Comparison of ENCODE assay signal across 28 cellular contexts in the genomic region with DNA sequence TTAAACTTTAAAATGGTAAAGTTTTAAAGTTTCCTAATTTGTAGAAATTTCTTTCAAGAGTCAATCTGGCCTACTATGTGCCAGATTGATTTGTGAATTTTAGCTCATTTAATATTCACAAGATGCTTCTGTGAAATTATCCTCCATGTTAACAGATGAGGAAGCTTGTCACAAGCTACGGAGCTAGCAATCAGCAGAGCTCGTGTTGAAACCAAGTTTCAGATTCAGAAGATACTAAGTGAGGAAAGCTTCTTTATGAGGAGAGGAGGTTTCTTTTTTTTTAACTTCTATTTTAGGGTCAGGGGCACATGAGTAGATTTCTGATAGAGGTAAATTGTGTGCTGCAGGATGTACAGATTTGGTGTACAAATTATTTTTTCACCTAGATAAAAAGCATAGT.
"Had no signal": no experiment of that assay in that cellular context is flagged by ENCODE, and none has a peak within 500 bp of the region (broad histone marks: within the 10 kb centered on the region; RNA-seq: fewer than 3 reads in every experiment).

No MANE protein-coding gene starts in this region.

- H3K4me3 Mint-ChIP-seq: stimulated activated effector memory CD8-positive, alpha-beta T cell treated with anti-CD3 and anti-CD28 coated beads, Interleukin-12 subunit alpha, Interleukin-12 subunit beta, amount 100 ng/mL, for 72 hours; stimulated activated memory B cell treated with anti-CD40 and anti-IgM and Interleukin-4, amounts not matched to agents 10 μg/mL and 1 μg/mL and 100 μg/mL, for 72 hours; stimulated activated naive B cell treated with anti-CD40 and anti-IgM and Interleukin-4, amounts not matched to agents 10 μg/mL and 1 μg/mL and 100 μg/mL, for 72 hours; stimulated activated naive CD8-positive, alpha-beta T cell treated with anti-CD3 and anti-CD28 coated beads, Interleukin-15, amount 100 ng/mL, for 72 hours; stimulated activated naive CD8-positive, alpha-beta T cell treated with anti-CD3 and anti-CD28 coated beads, Interleukin-15, Interleukin-2, amounts not matched to agents 100 ng/mL and 50 ng/mL, for 24 hours; type B pancreatic cell had no signal

- H3K27me3 ChIP-seq: stomach, testis, thyroid gland, tibial artery, tibial nerve, transverse colon, upper lobe of left lung, upper lobe of right lung, uterus, vagina had no signal

- H3K36me3 Mint-ChIP-seq: stimulated activated effector memory CD8-positive, alpha-beta T cell treated with anti-CD3 and anti-CD28 coated beads, Interleukin-12 subunit alpha, Interleukin-12 subunit beta, amount 100 ng/mL, for 72 hours; stimulated activated memory B cell treated with anti-CD40 and anti-IgM and Interleukin-4, amounts not matched to agents 10 μg/mL and 1 μg/mL and 100 μg/mL, for 72 hours; stimulated activated naive B cell treated with anti-CD40 and anti-IgM and Interleukin-4, amounts not matched to agents 10 μg/mL and 1 μg/mL and 100 μg/mL, for 72 hours; type B pancreatic cell had no signal

- H3K9me3 ChIP-seq: stomach, suprapubic skin, testis, thoracic aorta, thyroid gland, tibial artery, tibial nerve, transverse colon, upper lobe of left lung, upper lobe of right lung, uterus, vagina had no signal

- H3K9me3 Mint-ChIP-seq: stimulated activated effector memory CD8-positive, alpha-beta T cell treated with anti-CD3 and anti-CD28 coated beads, Interleukin-12 subunit alpha, Interleukin-12 subunit beta, amount 100 ng/mL, for 72 hours; stimulated activated memory B cell treated with anti-CD40 and anti-IgM and Interleukin-4, amounts not matched to agents 10 μg/mL and 1 μg/mL and 100 μg/mL, for 72 hours; stimulated activated naive B cell treated with anti-CD40 and anti-IgM and Interleukin-4, amounts not matched to agents 10 μg/mL and 1 μg/mL and 100 μg/mL, for 72 hours; stimulated activated naive CD8-positive, alpha-beta T cell treated with anti-CD3 and anti-CD28 coated beads, Interleukin-15, amount 100 ng/mL, for 72 hours; stimulated activated naive CD8-positive, alpha-beta T cell treated with anti-CD3 and anti-CD28 coated beads, Interleukin-15, Interleukin-2, amounts not matched to agents 100 ng/mL and 50 ng/mL, for 24 hours; type B pancreatic cell had no signal

- H3K4me1 Mint-ChIP-seq: stimulated activated effector memory CD8-positive, alpha-beta T cell treated with anti-CD3 and anti-CD28 coated beads, Interleukin-12 subunit alpha, Interleukin-12 subunit beta, amount 100 ng/mL, for 72 hours; stimulated activated memory B cell treated with anti-CD40 and anti-IgM and Interleukin-4, amounts not matched to agents 10 μg/mL and 1 μg/mL and 100 μg/mL, for 72 hours; stimulated activated naive B cell treated with anti-CD40 and anti-IgM and Interleukin-4, amounts not matched to agents 10 μg/mL and 1 μg/mL and 100 μg/mL, for 72 hours; stimulated activated naive CD8-positive, alpha-beta T cell treated with anti-CD3 and anti-CD28 coated beads, Interleukin-15, amount 100 ng/mL, for 72 hours had no signal

- DNase-seq: stimulated activated CD4-positive, alpha-beta T cell treated with anti-CD3 and anti-CD28 coated beads, Interleukin-2, amount 100 ng/mL, for 48 hours; stimulated activated CD4-positive, alpha-beta T cell treated with anti-CD3 and anti-CD28 coated beads, Interleukin-4, amount 100 ng/mL, for 1 hour; stimulated activated CD4-positive, alpha-beta T cell treated with anti-CD3 and anti-CD28 coated beads, Interleukin-4, amount 100 ng/mL, for 24 hours; stimulated activated CD8-positive, alpha-beta memory T cell treated with anti-CD3 and anti-CD28 coated beads, Interleukin-4, amount 100 ng/mL, for 48 hours; stimulated activated naive B cell treated with anti-CD40 and anti-IgM and Interleukin-4, amounts not matched to agents 10 μg/mL and 1 μg/mL and 100 μg/mL, for 72 hours; stimulated activated naive CD4-positive, alpha-beta T cell; stimulated activated naive CD4-positive, alpha-beta T cell treated with Interleukin-2 at 50 U/mL for 16 hours; stimulated activated naive CD8-positive, alpha-beta T cell treated with anti-CD3 and anti-CD28 coated beads, Interleukin-15, amount 100 ng/mL, for 72 hours; stimulated activated naive CD8-positive, alpha-beta T cell treated with anti-CD3 and anti-CD28 coated beads, Interleukin-15, Interleukin-2, amounts not matched to agents 100 U/mL and 50 U/mL, for 24 hours; stomach; substantia nigra; testis; thyroid gland; tibial artery; transverse colon; trophoblast cell; upper lobe of left lung; upper lobe of right lung; uterus had no signal

- ATAC-seq: stimulated activated effector memory CD8-positive, alpha-beta T cell treated with anti-CD3 and anti-CD28 coated beads, Interleukin-12 subunit alpha, Interleukin-12 subunit beta, amount 100 ng/mL, for 72 hours; stimulated activated memory B cell treated with anti-CD40 and anti-IgM and Interleukin-4, amounts not matched to agents 10 μg/mL and 1 μg/mL and 100 μg/mL, for 72 hours; stimulated activated naive B cell treated with anti-CD40 and anti-IgM and Interleukin-4, amounts not matched to agents 10 μg/mL and 1 μg/mL and 100 μg/mL, for 72 hours; stimulated activated naive CD8-positive, alpha-beta T cell treated with anti-CD3 and anti-CD28 coated beads, Interleukin-15, amount 100 ng/mL, for 72 hours; stimulated activated naive CD8-positive, alpha-beta T cell treated with anti-CD3 and anti-CD28 coated beads, Interleukin-15, Interleukin-2, amounts not matched to agents 100 U/mL and 50 U/mL, for 24 hours had no signal

- H3K4me1 ChIP-seq: stomach, suprapubic skin, testis, thyroid gland, tibial artery, tibial nerve, transverse colon, upper lobe of right lung, uterus, vagina had no signal

- FAIRE-seq: urothelium cell line had no signal

- H3K4me3 ChIP-seq: stomach, suprapubic skin, testis, thoracic aorta, thyroid gland, tibial artery, tibial nerve, transverse colon, upper lobe of left lung, upper lobe of right lung, uterus, vagina had no signal

- H3K27me3 Mint-ChIP-seq: type B pancreatic cell had no signal

- H3K27ac Mint-ChIP-seq: stimulated activated effector memory CD8-positive, alpha-beta T cell treated with anti-CD3 and anti-CD28 coated beads, Interleukin-12 subunit alpha, Interleukin-12 subunit beta, amount 100 ng/mL, for 72 hours; stimulated activated memory B cell treated with anti-CD40 and anti-IgM and Interleukin-4, amounts not matched to agents 10 μg/mL and 1 μg/mL and 100 μg/mL, for 72 hours; stimulated activated naive B cell treated with anti-CD40 and anti-IgM and Interleukin-4, amounts not matched to agents 10 μg/mL and 1 μg/mL and 100 μg/mL, for 72 hours; stimulated activated naive CD8-positive, alpha-beta T cell treated with anti-CD3 and anti-CD28 coated beads, Interleukin-15, amount 100 ng/mL, for 72 hours; stimulated activated naive CD8-positive, alpha-beta T cell treated with anti-CD3 and anti-CD28 coated beads, Interleukin-15, Interleukin-2, amounts not matched to agents 100 ng/mL and 50 ng/mL, for 24 hours; type B pancreatic cell had no signal

- H3K27ac ChIP-seq: stomach, suprapubic skin, testis, thoracic aorta, thyroid gland, tibial artery, tibial nerve, transverse colon, upper lobe of left lung, upper lobe of right lung, uterus, vagina had no signal

- H3K36me3 ChIP-seq: stomach, suprapubic skin, thoracic aorta, thyroid gland, tibial artery, tibial nerve, transverse colon, upper lobe of left lung, upper lobe of right lung, uterus, vagina had no signal
